In the genomic region with DNA sequence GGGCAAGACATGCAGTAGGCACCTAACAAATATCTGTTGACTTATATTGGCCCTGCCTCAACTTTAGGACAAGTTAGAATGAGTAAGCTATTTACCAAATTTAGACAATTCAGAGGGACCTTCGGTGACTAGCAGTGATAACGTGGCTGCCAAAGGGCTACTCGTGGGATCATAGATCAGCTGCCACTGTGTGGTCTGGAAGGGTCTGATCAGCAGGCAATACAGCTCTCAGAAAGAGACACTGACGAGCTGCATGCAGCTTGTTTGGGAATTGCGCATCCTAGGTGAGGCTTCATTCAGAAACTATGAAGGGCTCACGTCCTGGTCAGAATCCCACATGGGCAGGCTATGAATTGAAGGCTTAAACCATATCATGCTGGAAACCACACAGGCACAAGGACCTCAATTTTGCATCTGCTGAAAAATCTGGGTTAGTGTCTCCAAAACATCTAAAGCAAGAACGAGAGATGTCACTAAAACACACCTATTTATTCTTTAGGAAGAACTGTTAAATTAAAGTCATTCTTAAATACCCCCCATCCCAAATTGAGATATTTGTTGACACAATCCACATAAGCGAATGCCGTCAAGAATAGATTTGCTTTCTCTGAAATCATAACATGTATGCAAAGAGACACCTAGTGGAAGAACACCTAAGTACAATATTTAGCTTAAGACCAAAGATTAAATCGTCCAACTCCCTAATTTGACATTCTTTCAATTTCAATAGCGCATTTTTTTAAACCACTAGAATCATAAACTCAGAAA, we compare ENCODE assay signal across 8 cellular contexts.
A peak's percentile ranks its signal among the peaks of the same experiment; 100 is the strongest.
DNase-seq lines count a peak whose midpoint lies in the region; ATAC-seq and TF ChIP-seq lines count a peak whose summit lies in the region.

No MANE protein-coding gene starts in this region.

- no peaks in the 10 kb centered on the region for H3K9me3 Mint-ChIP-seq in activated CD4-positive, alpha-beta T cell treated with anti-CD3 and anti-CD28 coated beads for 36 hours (ENCODE audit: low read depth)

- H3K36me3 ChIP-seq in SK-N-SH (replicated peaks in 1 of 2; ENCODE audit: control insufficient read depth in 1 of 2, insufficient read depth in 2 of 2, low read length in 1 of 2) (no peaks in the 10 kb centered on the region), parathyroid adenoma (ENCODE audit: control insufficient read depth, insufficient read depth, low read length) (no peaks in the 10 kb centered on the region)

- H3K79me2 ChIP-seq in SK-N-SH (ENCODE audit: insufficient read depth) (no peaks in the 10 kb centered on the region), parathyroid adenoma (no peaks in the 10 kb centered on the region)

- no peaks in the 10 kb centered on the region for H3K36me3 Mint-ChIP-seq in activated CD4-positive, alpha-beta T cell treated with anti-CD3 and anti-CD28 coated beads for 36 hours (ENCODE audit: low read depth)

- CTCF ChIA-PET in activated CD4-positive, alpha-beta T cell treated with anti-CD3 and anti-CD28 coated beads for 36 hours (lab: Charles Lee), result interaction anchor here (0.6 to 10.1 kb wide), 36 partner anchors 8 to 165 kb away, joined by 3 to 130 read pairs (median 4); no protein-coding TSS in a partner anchor
- CTCF ChIA-PET in SK-N-SH (lab: Yijun Ruan, JAX), result interaction anchor here (0.5 to 3.0 kb wide), 37 partner anchors 9 to 1256 kb away, joined by 3 to 19 read pairs (median 3); no protein-coding TSS in a partner anchor

- 56% methylated on average over 8 of the region's 11 CpGs for WGBS in SK-N-SH (ENCODE audit: low lambda C conversion rate)

- H3K4me2 ChIP-seq in SK-N-SH (no peak overlapping the region), parathyroid adenoma (ENCODE audit: low read length) (no peak overlapping the region)

- no peaks in the 10 kb centered on the region for H3K9me2 ChIP-seq in SK-N-SH

- ATAC-seq in activated CD4-positive, alpha-beta T cell treated with anti-CD3 and anti-CD28 coated beads for 36 hours, result peak; percentile 78
- ATAC-seq in GM21723 (IDR thresholded peaks at IDR 0.05; ENCODE audit: unreplicated experiment), result peak; percentile 78

- H3K4me1 Mint-ChIP-seq in activated CD4-positive, alpha-beta T cell treated with anti-CD3 and anti-CD28 coated beads for 36 hours, result peaks cover 29% of the 10 kb centered on the region

- TF ChIP-seq CTCF in SK-N-SH (IDR thresholded peaks at IDR 0.05), result peak; percentile 57
- peak; percentile 83 for TF ChIP-seq CTCF in parathyroid adenoma (IDR thresholded peaks at IDR 0.05)

- intact Hi-C loops in activated CD4-positive, alpha-beta T cell treated with anti-CD3 and anti-CD28 coated beads for 36 hours (cut with DNase I, micrococcal nuclease), result loop anchor here (1.0 to 2.0 kb wide), 6 partner anchors 27 to 132 kb away; no protein-coding TSS in a partner anchor

- H2AFZ ChIP-seq in SK-N-SH (ENCODE audit: low read depth), result no peak overlapping the region
- H2AFZ ChIP-seq in parathyroid adenoma, result peak overlapping the region; percentile 68

- no peaks in the 10 kb centered on the region for H3F3A ChIP-seq in SK-N-SH (replicated peaks; ENCODE audit: insufficient read depth)

- H4K20me1 ChIP-seq in SK-N-SH (ENCODE audit: insufficient read depth), result no peaks in the 10 kb centered on the region

- H3K4me3 Mint-ChIP-seq in activated CD4-positive, alpha-beta T cell treated with anti-CD3 and anti-CD28 coated beads for 36 hours, result peak overlapping the region; percentile 63

- H3K27me3 ChIP-seq in SK-N-SH (ENCODE audit: insufficient read depth), result no peaks in the 10 kb centered on the region
- no peaks in the 10 kb centered on the region for H3K27me3 ChIP-seq in parathyroid adenoma (ENCODE audit: control insufficient read depth, insufficient read depth, low read length)

- TF ChIP-seq RAD21 in SK-N-SH (IDR thresholded peaks at IDR 0.05; ENCODE audit: low read length), result peak; percentile 80

- H3K9me3 ChIP-seq in SK-N-SH (no peaks in the 10 kb centered on the region), parathyroid adenoma (ENCODE audit: control insufficient read depth, low read length) (no peaks in the 10 kb centered on the region)

- no peak for TF ChIP-seq POLR2A in erythroblast (IDR thresholded peaks at IDR 0.05; ENCODE audit: low read length)

- TF ChIP-seq EP300 in SK-N-SH (IDR thresholded peaks at IDR 0.05; ENCODE audit: borderline replicate concordance in 1 of 2, low read depth in 1 of 2, low read length in 1 of 2), result no peak

- no peak for DNase-seq in activated CD4-positive, alpha-beta T cell treated with anti-CD3 and anti-CD28 coated beads for 36 hours
- DNase-seq in activated CD4-positive, alpha-beta T cell treated with anti-CD3 and anti-CD28 coated beads for 4 hours, result no peak
- DNase-seq in M059J (ENCODE audit: low read depth) (peak; percentile 60), SK-N-SH (peak; percentile 53), erythroblast (lab: John Stamatoyannopoulos, UW) (peak; percentile 32 to 36), NCI-H187 treated with DMSO at 0.1 percent for 48 hours (lab: John Stamatoyannopoulos, UW) (no peak)

- POLR2A ChIA-PET in activated CD4-positive, alpha-beta T cell treated with anti-CD3 and anti-CD28 coated beads for 36 hours (lab: Charles Lee), result interaction anchor here (0.5 to 0.7 kb wide), 2 partner anchors 75 to 78 kb away, joined by 3 read pairs; no protein-coding TSS in a partner anchor
- POLR2A ChIA-PET in SK-N-SH (lab: Yijun Ruan, JAX), result no interaction called here

- H3K9ac ChIP-seq in SK-N-SH (no peak overlapping the region), parathyroid adenoma (no peak overlapping the region)

- H3K27ac ChIP-seq in SK-N-SH (ENCODE audit: low read depth in 2 of 2, low read length in 1 of 2) (no peak overlapping the region), parathyroid adenoma (no peak overlapping the region)

- H3K4me3 ChIP-seq in SK-N-SH (ENCODE audit: low read depth in 2 of 2, low read length in 1 of 2) (no peak overlapping the region; a peak in 1 of 4 replicates), parathyroid adenoma (ENCODE audit: low read depth, low read length) (no peak overlapping the region)

- peak overlapping the region; percentile 84 for H3K27ac Mint-ChIP-seq in activated CD4-positive, alpha-beta T cell treated with anti-CD3 and anti-CD28 coated beads for 36 hours

- H3K4me1 ChIP-seq in SK-N-SH (ENCODE audit: control insufficient read depth in 1 of 2, insufficient read depth in 2 of 2, low read depth in 1 of 2, low read length in 1 of 2) (peaks cover 0 to 4% of the 10 kb centered on the region in 2 experiments; a peak in 1 of 4 replicates), parathyroid adenoma (peaks cover 8% of the 10 kb centered on the region)

- no peaks in the 10 kb centered on the region for H3K27me3 Mint-ChIP-seq in activated CD4-positive, alpha-beta T cell treated with anti-CD3 and anti-CD28 coated beads for 36 hours

TF ChIP-seq in SK-N-SH, 30 proteins besides CTCF, POLR2A, EP300 and RAD21:
- TF ChIP-seq SMC3 (IDR thresholded peaks at IDR 0.05; ENCODE audit: low read depth, low read length) (peak; percentile 57), POLR2AphosphoS5 (IDR thresholded peaks at IDR 0.05; ENCODE audit: low read depth, low read length) (no peak)

Comparison
In these comparisons a context has a peak if more than half of its experiments do, and no peak if none do; other contexts are left out.
1. DNase-seq: peak in M059J (single experiment), SK-N-SH (single experiment) and erythroblast (2 of 2); none in activated CD4-positive, alpha-beta T cell treated with anti-CD3 and anti-CD28 coated beads for 36 hours (single experiment), activated CD4-positive, alpha-beta T cell treated with anti-CD3 and anti-CD28 coated beads for 4 hours (0 of 2) and NCI-H187 treated with DMSO at 0.1 percent for 48 hours (single experiment).